In genomic region chr19:19674315-19674714, GRCh38 we compare ENCODE assay signal across 18 cellular contexts. TPM values are rescaled to one million over a fixed set of nuclear protein-coding genes. Genes with fewer than 3 reads are reported as not detected.
"Had no signal": no experiment of that assay in that cellular context is flagged by ENCODE, and none has a peak within 500 bp of the region (broad histone marks: within the 10 kb centered on the region; RNA-seq: fewer than 3 reads in every experiment).

No MANE protein-coding gene starts in this region.

- H3K4me3 Mint-ChIP-seq: neural progenitor cell had no signal

- H3K36me3 ChIP-seq: uterus had no signal

- H2AFZ ChIP-seq: neural progenitor cell, parathyroid adenoma had no signal

- H3K27ac Mint-ChIP-seq: neural progenitor cell had no signal

- H3K4me2 ChIP-seq: neural progenitor cell, SK-N-SH had no signal

- H3K9me3 ChIP-seq: colonic mucosa, gastrocnemius medialis, thyroid gland had no signal

- H3K4me1 ChIP-seq: colonic mucosa, parathyroid adenoma had no signal

- H3K9ac ChIP-seq: neural progenitor cell, parathyroid adenoma, SK-N-SH had no signal

- DNase-seq: activated CD4-positive, alpha-beta T cell treated with anti-CD3 and anti-CD28 coated beads, Interleukin-2, amount 50 U/mL, for 48 hours; activated CD4-positive, CD25-positive, alpha-beta regulatory T cell; colonic mucosa; gastrocnemius medialis; heart right ventricle; kidney; left ventricle myocardium inferior; mesenchymal stem cell; retina; SK-N-SH; stimulated activated CD4-positive, alpha-beta T cell treated with anti-CD3 and anti-CD28 coated beads, Interleukin-15, amount 100 ng/mL, for 24 hours; stimulated activated CD4-positive, alpha-beta T cell treated with anti-CD3 and anti-CD28 coated beads, Interleukin-4, amount 100 ng/mL, for 4 hours; T-helper 2 cell; thyroid gland; uterus had no signal

- FAIRE-seq: astrocyte, kidney had no signal

- ATAC-seq: gastrocnemius medialis, heart right ventricle had no signal

- H3K27ac ChIP-seq: colonic mucosa, gastrocnemius medialis, heart right ventricle, left ventricle myocardium inferior, neural progenitor cell, parathyroid adenoma, thyroid gland, uterus had no signal

- H3K4me3 ChIP-seq: colonic mucosa, gastrocnemius medialis, heart right ventricle, left ventricle myocardium inferior, neural progenitor cell, thyroid gland, uterus had no signal

- H3K79me2 ChIP-seq: parathyroid adenoma had no signal

- H3K27me3 ChIP-seq: colonic mucosa, gastrocnemius medialis, heart right ventricle, neural progenitor cell, thyroid gland, uterus had no signal

RNA-seq across cellular contexts. Expression of gene PBX4, which starts 55.8 kb away (rescaled TPM):
- total RNA-seq: gastrocnemius medialis, left ventricle myocardium inferior had no signal
